In the genomic region with DNA sequence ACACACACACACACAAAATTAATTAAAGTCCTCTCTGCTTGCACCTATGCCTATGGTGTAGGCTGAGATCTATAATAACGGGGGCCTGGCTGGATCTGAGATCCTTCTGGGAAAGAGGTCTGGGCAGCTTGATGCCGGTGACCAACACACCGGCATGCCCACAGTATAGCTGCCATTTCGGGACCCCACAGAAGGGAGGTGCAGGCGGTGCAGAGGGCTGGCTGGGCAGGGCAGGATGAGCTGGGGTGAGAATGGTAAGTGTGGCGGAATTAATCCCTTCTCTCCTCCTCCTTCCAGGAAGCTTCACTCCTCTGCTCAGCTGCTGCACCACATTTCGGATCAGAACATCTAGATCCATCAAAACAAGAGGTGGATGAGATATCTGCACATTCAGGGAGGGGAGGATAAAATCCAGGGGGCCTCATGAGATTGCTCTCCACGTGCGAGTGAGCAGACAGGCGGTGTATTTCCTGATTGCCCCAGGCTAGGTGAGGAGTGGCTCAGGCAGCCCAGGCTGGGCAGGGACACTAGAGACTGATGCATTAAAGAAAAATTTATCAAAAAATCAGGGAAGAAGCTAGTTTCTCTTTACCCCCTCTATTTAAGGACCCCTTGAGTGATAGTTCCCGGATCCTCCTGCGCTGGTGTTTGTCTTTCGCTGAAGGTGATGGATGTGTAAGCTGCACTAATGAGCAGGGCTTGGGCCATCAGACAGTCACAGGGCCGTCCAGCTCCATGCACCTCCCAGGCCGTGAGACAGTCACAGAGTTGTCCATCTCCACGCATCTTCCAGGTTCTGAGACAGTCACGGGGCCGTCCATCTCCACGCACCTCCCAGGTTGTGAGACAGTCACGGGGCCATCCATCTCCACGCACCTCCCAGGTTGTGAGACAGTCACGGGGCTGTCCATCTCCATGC, we compare ENCODE assay signal across 20 cellular contexts.
DNase-seq lines count a peak whose midpoint lies in the region; ATAC-seq and TF ChIP-seq lines count a peak whose summit lies in the region.
"Had no signal": no experiment of that assay in that cellular context is flagged by ENCODE, and none has a peak within 500 bp of the region (broad histone marks: within the 10 kb centered on the region; RNA-seq: fewer than 3 reads in every experiment).

No MANE protein-coding gene starts in this region.

- H3K9ac ChIP-seq in GM23248 (no peak overlapping the region), PC-3 (ENCODE audit: low read length) (no peak overlapping the region)

- no peak overlapping the region for H2AFZ ChIP-seq in GM23248
- no peak overlapping the region for H2AFZ ChIP-seq in PC-3 (ENCODE audit: low read length)

- H3K9me2 ChIP-seq in GM23248 (ENCODE audit: insufficient read depth), result no peaks in the 10 kb centered on the region
- H3K9me2 ChIP-seq in PC-3 (replicated peaks; ENCODE audit: low read length), result no peaks in the 10 kb centered on the region

- CTCF ChIA-PET in PC-3 (lab: Charles Lee), result no interaction called here

- BruUV-seq in PC-3 (replicated peaks; lab: Mats Ljungman, UMichigan), result no TSS peak

- POLR2A ChIA-PET in PC-3 (lab: Charles Lee; ENCODE audit: unreplicated experiment), result no interaction called here

- H3K79me2 ChIP-seq in GM23248 (ENCODE audit: insufficient read depth), result no peaks in the 10 kb centered on the region
- H3K79me2 ChIP-seq in PC-3 (ENCODE audit: low read length), result no peaks in the 10 kb centered on the region

- WGBS in GM23248 (ENCODE audit: low coverage in 1 of 2, low lambda C conversion rate in 2 of 2, missing lambda C conversion rate in 2 of 2), 2 experiments, result 60 to 68% methylated on average over 22 of the region's 22 CpGs

- ATAC-seq in PC-3, result no peak
- no peak for ATAC-seq in sciatic nerve
- no peak for ATAC-seq in HG02973 (IDR thresholded peaks at IDR 0.05; ENCODE audit: unreplicated experiment)
- ATAC-seq: activated naive CD8-positive, alpha-beta T cell treated with anti-CD3 and anti-CD28 coated beads, Interleukin-2, amount 50 U/mL, for 24 hours; gastroesophageal sphincter; T-cell had no signal

- H3K27me3 ChIP-seq in GM23248 (replicated peaks; ENCODE audit: insufficient read depth), result no peaks in the 10 kb centered on the region
- H3K27me3 ChIP-seq in PC-3 (ENCODE audit: low read length), result no peaks in the 10 kb centered on the region
- H3K27me3 ChIP-seq: thyroid gland had no signal

- H4K20me1 ChIP-seq in GM23248 (ENCODE audit: insufficient read depth) (no peaks in the 10 kb centered on the region), PC-3 (ENCODE audit: low read length) (no peaks in the 10 kb centered on the region)

- H3K4me1 ChIP-seq in GM23248 (ENCODE audit: insufficient read depth) (peaks cover 38% of the 10 kb centered on the region), PC-3 (ENCODE audit: insufficient read depth, low read length) (peaks cover 42% of the 10 kb centered on the region)
- H3K4me1 ChIP-seq: breast epithelium, thyroid gland had no signal

- H3K27ac ChIP-seq in GM23248 (no peak overlapping the region), PC-3 (ENCODE audit: low read length) (no peak overlapping the region)
- H3K27ac ChIP-seq: breast epithelium, gastroesophageal sphincter, left ventricle myocardium inferior, thyroid gland, VCaP had no signal

- no peak overlapping the region for H3K4me3 ChIP-seq in GM23248
- no peak overlapping the region for H3K4me3 ChIP-seq in PC-3 (ENCODE audit: low read length)
- H3K4me3 ChIP-seq in epithelial cell of esophagus (ENCODE audit: low read length), result no peak overlapping the region
- H3K4me3 ChIP-seq: breast epithelium, gastroesophageal sphincter, left ventricle myocardium inferior, thyroid gland had no signal

- in situ Hi-C loops in GM23248 (cut with MboI), result loop anchor here (25.0 kb wide), 1 partner anchor 449 kb away; a partner anchor contains a TSS

- peak; percentile 57 for DNase-seq in GM23248
- DNase-seq in PC-3, result peak; percentile 32
- peak; percentile 49 for DNase-seq in epithelial cell of esophagus (ENCODE audit: low read depth)
- peak; percentile 36 for DNase-seq in sciatic nerve (ENCODE audit: low spot score)
- no peak for DNase-seq in effector CD8-positive, alpha-beta T cell (lab: John Stamatoyannopoulos, UW)
- no peak for DNase-seq in glomerular visceral epithelial cell (ENCODE audit: extremely low spot score)
- DNase-seq: activated CD4-positive, alpha-beta T cell treated with anti-CD3 and anti-CD28 coated beads, Interleukin-2, amount 50 U/mL, for 48 hours; activated naive CD8-positive, alpha-beta T cell treated with anti-CD3 and anti-CD28 coated beads, Interleukin-2, amount 50 U/mL, for 24 hours; erythroblast; left ventricle myocardium inferior; NCI-H1092 treated with DMSO at 0.1 percent for 48 hours; NCI-H2081 treated with DMSO at 0.1 percent for 48 hours; NCI-H510A; stimulated activated naive CD4-positive, alpha-beta T cell; T-cell; thyroid gland had no signal

- H3K9me3 ChIP-seq in GM23248 (ENCODE audit: low read depth) (no peaks in the 10 kb centered on the region), PC-3 (ENCODE audit: low read length) (no peaks in the 10 kb centered on the region)
- H3K9me3 ChIP-seq: breast epithelium, gastroesophageal sphincter, left ventricle myocardium inferior, thyroid gland had no signal

- no peak overlapping the region for H3K4me2 ChIP-seq in GM23248 (ENCODE audit: unreplicated experiment)
- H3K4me2 ChIP-seq in PC-3 (ENCODE audit: low read length), result no peak overlapping the region

- H3F3A ChIP-seq in GM23248 (ENCODE audit: insufficient read depth), result peaks cover 20% of the 10 kb centered on the region
- H3F3A ChIP-seq in PC-3 (ENCODE audit: low read length, unreplicated experiment), result no peaks in the 10 kb centered on the region

- H3K36me3 ChIP-seq in GM23248 (ENCODE audit: low read depth) (no peaks in the 10 kb centered on the region), PC-3 (ENCODE audit: low read depth, low read length) (no peaks in the 10 kb centered on the region)
- H3K36me3 ChIP-seq: breast epithelium, gastroesophageal sphincter, left ventricle myocardium inferior, thyroid gland had no signal

- TF ChIP-seq CTCF in PC-3 (conservative IDR thresholded peaks at IDR 0.05; ENCODE audit: low read depth, low read length), result no peak
- no peak for TF ChIP-seq CTCF in epithelial cell of esophagus (IDR thresholded peaks at IDR 0.05; ENCODE audit: insufficient read depth, low read depth, low read length, missing control alignments)

- intact Hi-C loops in PC-3 (cut with micrococcal nuclease) (no loop called here), sciatic nerve (cut with DNase I) (no loop called here)

Comparison
In these comparisons a context has a peak if more than half of its experiments do, and no peak if none do; other contexts are left out.
1. DNase-seq: peak in GM23248 (single experiment), PC-3 (single experiment), epithelial cell of esophagus (single experiment) and sciatic nerve (single experiment); none in effector CD8-positive, alpha-beta T cell (single experiment) and glomerular visceral epithelial cell (single experiment).